Comparison of ENCODE assay signal across 1 cellular context in genomic region chr5:671459-672328, GRCh38.
TF ChIP-seq lines count a peak whose summit lies in the region.

No MANE protein-coding gene starts in this region.

TF ChIP-seq in K562, 482 proteins besides CTCF, POLR2A, EP300 and RAD21 (continued from another document and continues in another):
- TF ChIP-seq BRF1 (IDR thresholded peaks at IDR 0.05; ENCODE audit: borderline replicate concordance, extremely low read depth, insufficient read length) (no peak), FOXA3 (CRISPR knock-in tag; conservative IDR thresholded peaks at IDR 0.05 in 1 of 2, IDR thresholded peaks at IDR 0.05 in 1 of 2) (peak in 1 of 2 experiments; percentile 70; a peak in 1 of 4 replicates), LARP7 (IDR thresholded peaks at IDR 0.05) (no peak), GATAD2A (IDR thresholded peaks at IDR 0.05) (0 out of 2 replicates have a peak, but pooled peaks have one; percentile 43), REST (CRISPR knock-in tag; IDR thresholded peaks at IDR 0.05; ENCODE audit: low read depth) (0 out of 2 replicates have a peak, but pooled peaks have one; percentile 17), ZNF347 (CRISPR knock-in tag; IDR thresholded peaks at IDR 0.05; ENCODE audit: low read depth) (no peak), FIP1L1 (IDR thresholded peaks at IDR 0.05; ENCODE audit: low read depth, low read length, poor library complexity, severe bottlenecking) (peak; percentile 86), SUPT5H (IDR thresholded peaks at IDR 0.05) (no peak; the same call in 1 of the 2 replicates), PTBP1 (IDR thresholded peaks at IDR 0.05; ENCODE audit: low read depth, low read length) (0 out of 2 replicates have a peak, but pooled peaks have one; percentile 11), ARID2 (IDR thresholded peaks at IDR 0.05) (no peak), POLR2B (IDR thresholded peaks at IDR 0.05; ENCODE audit: low read depth, partially characterized antibody) (peak; percentile 57), HCFC1 (IDR thresholded peaks at IDR 0.05; ENCODE audit: low read depth, low read length) (no peak), KLF16 (IDR thresholded peaks at IDR 0.05) (peak; percentile 49; the same call in 1 of the 2 replicates), SNRNP70 (optimal IDR thresholded peaks at IDR 0.05; ENCODE audit: low read depth, low read length) (no peak), HLTF (IDR thresholded peaks at IDR 0.05) (no peak), RBM17 (IDR thresholded peaks at IDR 0.05; ENCODE audit: borderline replicate concordance, low read depth, low read length) (no peak), POLR2G (IDR thresholded peaks at IDR 0.05; ENCODE audit: low read depth, low read length) (peak; percentile 86), XRCC5 (IDR thresholded peaks at IDR 0.05; ENCODE audit: low read depth, low read length) (peak; percentile 67; the same call in 1 of the 2 replicates), YY1 (IDR thresholded peaks at IDR 0.05; ENCODE audit: borderline replicate concordance in 1 of 3, control insufficient read depth in 1 of 3, extremely low read depth in 1 of 3, insufficient read depth in 3 of 3, insufficient read length in 1 of 3, insufficient replicate concordance in 2 of 3, low read depth in 1 of 3, low read length in 2 of 3) (peak in 1 of 3 experiments; percentile 32), ZFPM2 (CRISPR knock-in tag; IDR thresholded peaks at IDR 0.05) (peak; percentile 64; the same call in 1 of the 2 replicates), ZNF518B (CRISPR knock-in tag; IDR thresholded peaks at IDR 0.05) (no peak), SMC3 (conservative IDR thresholded peaks at IDR 0.05; ENCODE audit: insufficient read depth, low read depth, low read length) (peak; percentile 71), TCF7L2 (IDR thresholded peaks at IDR 0.05; ENCODE audit: low read depth, low read length) (no peak), ZFP36 (IDR thresholded peaks at IDR 0.05; ENCODE audit: low read depth, low read length, partially characterized antibody) (no peak), ATF1 (CRISPR knock-in tag; IDR thresholded peaks at IDR 0.05) (no peak), ATF1 (tag; IDR thresholded peaks at IDR 0.05) (peak; percentile 44), MBD1 (CRISPR knock-in tag; IDR thresholded peaks at IDR 0.05) (no peak), ZNF77 (CRISPR knock-in tag; IDR thresholded peaks at IDR 0.05) (no peak), NFXL1 (CRISPR knock-in tag; IDR thresholded peaks at IDR 0.05) (0 out of 2 replicates have a peak, but pooled peaks have one; percentile 43), MTA3 (IDR thresholded peaks at IDR 0.05; ENCODE audit: borderline replicate concordance) (0 out of 2 replicates have a peak, but pooled peaks have one; percentile 51), NFYB (IDR thresholded peaks at IDR 0.05; ENCODE audit: extremely low read depth, insufficient read length) (no peak), RCOR1 (IDR thresholded peaks at IDR 0.05; ENCODE audit: borderline replicate concordance in 1 of 2, low read depth in 2 of 2, low read length in 2 of 2) (peak in 1 of 2 experiments; percentile 22; a peak in 1 of 4 replicates), FOXJ2 (tag; IDR thresholded peaks at IDR 0.05) (no peak), BRD4 (IDR thresholded peaks at IDR 0.05) (no peak), MLLT1 (IDR thresholded peaks at IDR 0.05) (no peak), DEAF1 (CRISPR knock-in tag; IDR thresholded peaks at IDR 0.05) (peak; percentile 76), ARID4B (CRISPR knock-in tag; IDR thresholded peaks at IDR 0.05) (0 out of 2 replicates have a peak, but pooled peaks have one; percentile 41), CXXC5 (CRISPR knock-in tag; IDR thresholded peaks at IDR 0.05) (peak; percentile 51), ZNF174 (CRISPR knock-in tag; IDR thresholded peaks at IDR 0.05) (no peak), ZNF655 (CRISPR knock-in tag; IDR thresholded peaks at IDR 0.05) (no peak), TAF1 (IDR thresholded peaks at IDR 0.05; ENCODE audit: control insufficient read depth, extremely low read depth, insufficient read depth, low read length, severe bottlenecking) (no peak), DIDO1 (tag; IDR thresholded peaks at IDR 0.05; ENCODE audit: low read depth) (no peak), ARHGAP35 (IDR thresholded peaks at IDR 0.05; ENCODE audit: partially characterized antibody) (no peak), IFI16 (CRISPR knock-in tag; IDR thresholded peaks at IDR 0.05) (no peak), ELK3 (CRISPR knock-in tag; IDR thresholded peaks at IDR 0.05) (no peak), ELF4 (CRISPR knock-in tag; IDR thresholded peaks at IDR 0.05) (0 out of 2 replicates have a peak, but pooled peaks have one; percentile 20), ZKSCAN1 (IDR thresholded peaks at IDR 0.05; ENCODE audit: low read depth, low read length) (0 out of 2 replicates have a peak, but pooled peaks have one; percentile 21)
